ENCODE assay signal across 8 cellular contexts in the genomic region with DNA sequence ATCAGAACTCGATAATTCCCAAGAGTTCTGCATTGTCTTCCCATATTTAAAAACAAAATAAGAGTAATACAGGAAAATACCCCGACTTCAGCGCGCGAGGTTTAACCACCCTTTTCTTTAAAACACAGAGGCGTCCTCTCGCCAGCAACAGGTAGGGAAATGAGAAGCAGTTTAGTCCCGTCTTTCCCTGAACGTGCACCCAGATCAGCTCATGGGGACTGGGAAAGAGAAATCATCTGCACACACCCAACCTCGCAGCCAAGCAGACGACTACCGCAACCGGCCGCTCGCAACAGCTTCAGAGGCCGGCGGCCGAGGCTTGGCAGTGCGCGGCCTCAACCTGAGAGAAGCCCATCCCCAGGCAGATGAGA. TPM values are rescaled to one million over a fixed set of nuclear protein-coding genes. Genes with fewer than 3 reads are reported as not detected.
DNase-seq lines count a peak whose midpoint lies in the region; ATAC-seq lines count a peak whose summit lies in the region.

No MANE protein-coding gene starts in this region.

- no peaks in the 10 kb centered on the region for H3K27me3 ChIP-seq in stomach smooth muscle (ENCODE audit: control insufficient read depth in 1 of 2, insufficient read depth in 2 of 2, low read length in 2 of 2)

- peak overlapping the region; percentile 94 for H3K27ac ChIP-seq in stomach smooth muscle (ENCODE audit: low read length)

- no peaks in the 10 kb centered on the region for H3K9me3 ChIP-seq in stomach smooth muscle (ENCODE audit: control insufficient read depth in 2 of 2, low read length in 2 of 2)

- H3K36me3 Mint-ChIP-seq in stimulated activated naive CD8-positive, alpha-beta T cell treated with anti-CD3 and anti-CD28 coated beads, Interleukin-15, Interleukin-2, amounts not matched to agents 100 ng/mL and 50 ng/mL, for 24 hours (ENCODE audit: low read depth): peaks cover 25% of the 10 kb centered on the region
- no peaks in the 10 kb centered on the region for H3K36me3 Mint-ChIP-seq in activated naive CD8-positive, alpha-beta T cell
- H3K36me3 Mint-ChIP-seq in immature natural killer cell: peaks cover 0 to 5% (median 0%) of the 10 kb centered on the region in 3 donors

- H3K4me1 Mint-ChIP-seq in stimulated activated naive CD8-positive, alpha-beta T cell treated with anti-CD3 and anti-CD28 coated beads, Interleukin-15, Interleukin-2, amounts not matched to agents 100 ng/mL and 50 ng/mL, for 24 hours (ENCODE audit: low read depth): peaks cover 50% of the 10 kb centered on the region
- H3K4me1 Mint-ChIP-seq in activated naive CD8-positive, alpha-beta T cell (ENCODE audit: low read depth): peaks cover 43% of the 10 kb centered on the region
- H3K4me1 Mint-ChIP-seq in immature natural killer cell: peaks cover 43 to 48% of the 10 kb centered on the region in 2 donors

- peaks cover 4% of the 10 kb centered on the region for H3K4me1 ChIP-seq in stomach smooth muscle (ENCODE audit: control insufficient read depth, insufficient read depth, low read length)

- peak overlapping the region; percentile 92 for H3K27ac Mint-ChIP-seq in stimulated activated naive CD8-positive, alpha-beta T cell treated with anti-CD3 and anti-CD28 coated beads, Interleukin-15, Interleukin-2, amounts not matched to agents 100 ng/mL and 50 ng/mL, for 24 hours
- peak overlapping the region; percentile 86 for H3K27ac Mint-ChIP-seq in activated naive CD8-positive, alpha-beta T cell
- H3K27ac Mint-ChIP-seq in immature natural killer cell: peak overlapping the region; percentile 89 to 95 (median 94)

- DNase-seq in stimulated activated naive CD8-positive, alpha-beta T cell treated with anti-CD3 and anti-CD28 coated beads, Interleukin-15, Interleukin-2, amounts not matched to agents 100 U/mL and 50 U/mL, for 24 hours: no peak
- DNase-seq in immature natural killer cell (no peak), NCI-H2081 (lab: John Stamatoyannopoulos, UW) (no peak), middle frontal gyrus (ENCODE audit: extremely low spot score, low spot score) (no peak)

- no peak for ATAC-seq in stimulated activated naive CD8-positive, alpha-beta T cell treated with anti-CD3 and anti-CD28 coated beads, Interleukin-15, Interleukin-2, amounts not matched to agents 100 U/mL and 50 U/mL, for 24 hours
- ATAC-seq in GM21367 (IDR thresholded peaks at IDR 0.05; ENCODE audit: unreplicated experiment): no peak

- H3K9me3 Mint-ChIP-seq in stimulated activated naive CD8-positive, alpha-beta T cell treated with anti-CD3 and anti-CD28 coated beads, Interleukin-15, Interleukin-2, amounts not matched to agents 100 ng/mL and 50 ng/mL, for 24 hours: no peaks in the 10 kb centered on the region
- H3K9me3 Mint-ChIP-seq in activated naive CD8-positive, alpha-beta T cell (ENCODE audit: low read depth): no peaks in the 10 kb centered on the region
- no peaks in the 10 kb centered on the region for H3K9me3 Mint-ChIP-seq in immature natural killer cell

- peaks cover 0 to 2% of the 10 kb centered on the region in 2 donors for H3K36me3 ChIP-seq in stomach smooth muscle (ENCODE audit: control insufficient read depth in 2 of 2, insufficient read depth in 2 of 2, low read length in 2 of 2)

- peak overlapping the region; percentile 68 to 93 for H3K4me3 ChIP-seq in stomach smooth muscle (ENCODE audit: low read length in 2 of 2)

- peak overlapping the region; percentile 95 to 97 for H3K9ac ChIP-seq in stomach smooth muscle (ENCODE audit: low read length in 2 of 2)

- no peaks in the 10 kb centered on the region for H3K27me3 Mint-ChIP-seq in stimulated activated naive CD8-positive, alpha-beta T cell treated with anti-CD3 and anti-CD28 coated beads, Interleukin-15, Interleukin-2, amounts not matched to agents 100 ng/mL and 50 ng/mL, for 24 hours
- H3K27me3 Mint-ChIP-seq in activated naive CD8-positive, alpha-beta T cell: no peaks in the 10 kb centered on the region
- peaks cover 6 to 14% (median 12%) of the 10 kb centered on the region in 3 donors for H3K27me3 Mint-ChIP-seq in immature natural killer cell (ENCODE audit: low read depth in 3 of 3)

- H3K4me3 Mint-ChIP-seq in stimulated activated naive CD8-positive, alpha-beta T cell treated with anti-CD3 and anti-CD28 coated beads, Interleukin-15, Interleukin-2, amounts not matched to agents 100 ng/mL and 50 ng/mL, for 24 hours: peak overlapping the region; percentile 97
- peak overlapping the region; percentile 97 for H3K4me3 Mint-ChIP-seq in activated naive CD8-positive, alpha-beta T cell
- peak overlapping the region; percentile 94 to 98 (median 96) for H3K4me3 Mint-ChIP-seq in immature natural killer cell

RNA-seq across cellular contexts. Expression of a gene that starts 0.7 kb away (rescaled TPM):
- 10 to 100 TPM in 2 of 3 donors, 1 to 10 TPM in 1; 9.6 to 20.7 (median 12.7) TPM for polyA plus RNA-seq in immature natural killer cell

RNA-seq across cellular contexts. Expression of a gene that starts 34.9 kb away (rescaled TPM):
- polyA plus RNA-seq in immature natural killer cell: not detected
